In genomic region chr10:22317121-22317370, GRCh38 we compare ENCODE assay signal across 7 cellular contexts. TPM values are rescaled to one million over a fixed set of nuclear protein-coding genes. Genes with fewer than 3 reads are reported as not detected.
DNase-seq lines count a peak whose midpoint lies in the region; ATAC-seq and TF ChIP-seq lines count a peak whose summit lies in the region.

No MANE protein-coding gene starts in this region.

- WGBS in hepatocyte (ENCODE audit: low lambda C conversion rate, missing lambda C conversion rate) = 5% methylated on average over 8 of the region's 8 CpGs

- H3K36me3 ChIP-seq in HAP-1 (replicated peaks) (no peaks in the 10 kb centered on the region), hepatocyte (replicated peaks; ENCODE audit: insufficient read depth, low read depth) (no peaks in the 10 kb centered on the region)

- peaks cover 3 to 5% of the 10 kb centered on the region in 2 donors for H3K36me3 Mint-ChIP-seq in stimulated activated naive B cell treated with anti-CD40 and anti-IgM and Interleukin-4, amounts not matched to agents 10 μg/mL and 1 μg/mL and 100 μg/mL, for 72 hours

- peak overlapping the region; percentile 64 for H2AFZ ChIP-seq in hepatocyte

- H3K4me3 Mint-ChIP-seq in stimulated activated naive B cell treated with anti-CD40 and anti-IgM and Interleukin-4, amounts not matched to agents 10 μg/mL and 1 μg/mL and 100 μg/mL, for 72 hours = peak overlapping the region; percentile 91 to 94

- no peaks in the 10 kb centered on the region for H3K9me3 Mint-ChIP-seq in stimulated activated naive B cell treated with anti-CD40 and anti-IgM and Interleukin-4, amounts not matched to agents 10 μg/mL and 1 μg/mL and 100 μg/mL, for 72 hours

- peak overlapping the region; percentile 96 for H3K27ac Mint-ChIP-seq in stimulated activated naive B cell treated with anti-CD40 and anti-IgM and Interleukin-4, amounts not matched to agents 10 μg/mL and 1 μg/mL and 100 μg/mL, for 72 hours

- H3K9me2 ChIP-seq in hepatocyte (replicated peaks; ENCODE audit: insufficient read depth) = no peaks in the 10 kb centered on the region

- H3K4me1 Mint-ChIP-seq in stimulated activated naive B cell treated with anti-CD40 and anti-IgM and Interleukin-4, amounts not matched to agents 10 μg/mL and 1 μg/mL and 100 μg/mL, for 72 hours = peaks cover 9 to 28% of the 10 kb centered on the region in 2 donors

- TF ChIP-seq CTCF in WI38 (IDR thresholded peaks at IDR 0.05; ENCODE audit: low read depth, low read length) (no peak), hepatocyte (IDR thresholded peaks at IDR 0.05; ENCODE audit: poor library complexity) (no peak)

- peaks cover 2% of the 10 kb centered on the region for H3K27me3 ChIP-seq in HAP-1 (ENCODE audit: low read depth)
- H3K27me3 ChIP-seq in hepatocyte = peaks cover 14% of the 10 kb centered on the region

- H3K9me3 ChIP-seq in HAP-1 = no peaks in the 10 kb centered on the region
- H3K9me3 ChIP-seq in hepatocyte (ENCODE audit: low read depth) = no peaks in the 10 kb centered on the region

- H3K27ac ChIP-seq in hepatocyte = peak overlapping the region; percentile 99

- no peak for ATAC-seq in stimulated activated naive B cell treated with anti-CD40 and anti-IgM and Interleukin-4, amounts not matched to agents 10 μg/mL and 1 μg/mL and 100 μg/mL, for 72 hours (replicated peaks)
- ATAC-seq in GM21381 (IDR thresholded peaks at IDR 0.05; ENCODE audit: unreplicated experiment) = no peak

- peaks cover 23% of the 10 kb centered on the region for H3K79me2 ChIP-seq in hepatocyte

- H3K27me3 Mint-ChIP-seq in stimulated activated naive B cell treated with anti-CD40 and anti-IgM and Interleukin-4, amounts not matched to agents 10 μg/mL and 1 μg/mL and 100 μg/mL, for 72 hours = no peaks in the 10 kb centered on the region

- no peak for DNase-seq in HAP-1 (ENCODE audit: low spot score in 2 of 2)
- DNase-seq in hepatocyte (ENCODE audit: low spot score) = no peak
- no peak for DNase-seq in stimulated activated naive B cell treated with anti-CD40 and anti-IgM and Interleukin-4, amounts not matched to agents 10 μg/mL and 1 μg/mL and 100 μg/mL, for 72 hours
- DNase-seq in CD1c-positive myeloid dendritic cell (ENCODE audit: extremely low spot score) = no peak
- DNase-seq in T-helper 9 cell = no peak

- peaks cover 30% of the 10 kb centered on the region for H3K4me1 ChIP-seq in HAP-1
- peaks cover 13% of the 10 kb centered on the region for H3K4me1 ChIP-seq in hepatocyte (ENCODE audit: insufficient read depth)

- H3K4me3 ChIP-seq in HAP-1 (peak overlapping the region; percentile 66), WI38 (ENCODE audit: low read depth, low read length) (peak overlapping the region; percentile 82), hepatocyte (peak overlapping the region; percentile 84)

- H3K4me2 ChIP-seq in hepatocyte = peak overlapping the region; percentile 82

- H4K20me1 ChIP-seq in hepatocyte (ENCODE audit: insufficient read depth, poor library complexity, severe bottlenecking) = peaks cover 12% of the 10 kb centered on the region

- in situ Hi-C loops in HAP-1 (cut with MboI; ENCODE audit: low sequenced_read_pairs) = loop anchor here (10.0 kb wide), 1 partner anchor 312 kb away; the partner anchor contains the start of gene DNAJC1

RNA-seq across cellular contexts. Expression of gene COMMD3, which starts 0.9 kb away (rescaled TPM):
- total RNA-seq in hepatocyte = 50.1 and 55.1 TPM in 2 replicates
- polyA plus RNA-seq in hepatocyte = 91.2 and 92.3 TPM in 2 replicates

RNA-seq across cellular contexts. Expression of gene BMI1, which starts 3.9 kb away (rescaled TPM):
- total RNA-seq in hepatocyte = 49.1 and 59.8 TPM in 2 replicates
- 23.5 and 25.5 TPM in 2 replicates for polyA plus RNA-seq in hepatocyte

RNA-seq across cellular contexts. Expression of gene SPAG6, which starts 28.2 kb away (rescaled TPM):
- total RNA-seq in hepatocyte = 0.17 and 0.28 TPM in 2 replicates
- polyA plus RNA-seq in hepatocyte = 0.24 TPM in 1 of 2 replicates, not detected in the other
